21 cellular contexts compared by ENCODE assay signal in the genomic region with DNA sequence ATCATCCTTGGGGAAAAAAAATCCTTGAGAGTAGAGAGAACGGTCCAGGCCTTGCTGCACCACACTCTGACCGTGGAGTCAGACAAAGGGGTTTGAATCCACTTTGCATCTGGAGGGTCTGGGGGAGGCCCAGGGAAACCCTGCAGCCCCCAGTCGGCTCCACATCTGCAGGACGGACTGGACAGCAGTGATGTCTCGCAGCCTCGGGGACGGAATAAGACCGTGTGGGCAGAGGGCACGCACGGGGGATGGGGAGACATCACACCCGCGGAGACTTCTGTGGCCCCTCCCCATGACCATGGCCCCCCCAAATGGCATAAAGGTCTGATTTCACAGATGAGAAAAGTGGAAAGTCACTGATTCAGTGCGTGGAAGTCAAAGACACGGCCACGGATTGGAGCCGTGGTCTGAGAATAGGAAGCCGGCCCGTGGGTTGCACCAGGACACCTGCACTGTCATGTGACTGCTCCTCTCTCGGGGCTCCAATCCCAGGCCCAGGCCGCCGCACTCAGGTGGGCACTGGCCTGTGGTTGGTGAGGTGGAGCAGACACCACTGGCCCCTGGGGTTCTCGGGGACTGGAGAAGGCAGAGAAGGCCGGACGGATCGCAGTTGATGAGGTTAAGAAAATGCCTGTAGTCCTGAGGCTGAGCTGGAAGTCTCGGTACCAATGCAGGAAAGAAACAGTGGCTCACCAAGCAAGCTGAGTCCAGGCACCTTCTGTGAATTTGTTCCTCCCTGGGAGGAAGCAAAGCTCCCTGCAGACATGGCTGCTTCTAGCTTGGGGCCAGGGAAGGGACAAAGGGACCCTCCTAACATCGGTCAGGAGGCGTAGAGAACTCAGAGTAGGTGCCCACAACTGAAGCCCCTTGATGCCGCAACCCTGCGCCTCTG.
DNase-seq lines count a peak whose midpoint lies in the region; ATAC-seq and TF ChIP-seq lines count a peak whose summit lies in the region.
"Had no signal": no experiment of that assay in that cellular context is flagged by ENCODE, and none has a peak within 500 bp of the region (broad histone marks: within the 10 kb centered on the region; RNA-seq: fewer than 3 reads in every experiment).

No MANE protein-coding gene starts in this region.

- H3K27ac ChIP-seq in osteoblast (ENCODE audit: low read depth, low read length) (no peak overlapping the region), ascending aorta (no peak overlapping the region)
- H3K27ac ChIP-seq: SJSA1 had no signal

- H2AFZ ChIP-seq in osteoblast (ENCODE audit: low read length): no peak overlapping the region

- DNase-seq in stimulated activated naive CD8-positive, alpha-beta T cell treated with anti-CD3 and anti-CD28 coated beads, Interleukin-15, Interleukin-2, amounts not matched to agents 100 U/mL and 50 U/mL, for 24 hours: no peak
- DNase-seq in stimulated activated naive CD8-positive, alpha-beta T cell treated with anti-CD3 and anti-CD28 coated beads, Interleukin-15, amount 100 ng/mL, for 72 hours: no peak
- DNase-seq in WTC11 (ENCODE audit: low spot score): no peak
- DNase-seq in osteoblast (ENCODE audit: insufficient read length, low spot score, missing footprints): peak; percentile 67
- no peak for DNase-seq in DMS79 treated with DMSO at 0.1 percent for 48 hours (lab: John Stamatoyannopoulos, UW)
- DNase-seq in ascending aorta (ENCODE audit: low spot score in 2 of 2): no peak
- DNase-seq: C1 segment of cervical spinal cord; Calu3; DMS153; GDM1; KG1; NCI-H1105; NCI-H146; NCI-H2029; NCI-H345; NCI-H524; NCI-H774; NK-92 treated with Interleukin-12 subunit alpha and Interleukin-12 subunit beta, amount 100 ng/mL, for 24 hours had no signal

- intact Hi-C loops in ascending aorta (cut with DNase I): no loop called here

- H3K27me3 Mint-ChIP-seq in stimulated activated naive CD8-positive, alpha-beta T cell treated with anti-CD3 and anti-CD28 coated beads, Interleukin-15, amount 100 ng/mL, for 72 hours: no peaks in the 10 kb centered on the region
- peaks cover 5% of the 10 kb centered on the region; the same call in 1 of the 2 replicates for H3K27me3 Mint-ChIP-seq in WTC11 (ENCODE audit: low read depth)

- H3K4me1 ChIP-seq in osteoblast (ENCODE audit: insufficient read depth, low read length) (peaks cover 17% of the 10 kb centered on the region), ascending aorta (no peaks in the 10 kb centered on the region)

- H3K9me3 ChIP-seq in osteoblast (ENCODE audit: low read depth, low read length) (no peaks in the 10 kb centered on the region), ascending aorta (no peaks in the 10 kb centered on the region)
- H3K9me3 ChIP-seq: SJSA1 had no signal

- H3K27me3 ChIP-seq in osteoblast (ENCODE audit: insufficient read depth, low read length): peaks cover 5% of the 10 kb centered on the region
- H3K27me3 ChIP-seq in ascending aorta: no peaks in the 10 kb centered on the region

- no peaks in the 10 kb centered on the region for H3K9me3 Mint-ChIP-seq in stimulated activated naive CD8-positive, alpha-beta T cell treated with anti-CD3 and anti-CD28 coated beads, Interleukin-15, amount 100 ng/mL, for 72 hours
- peaks cover 10% of the 10 kb centered on the region for H3K9me3 Mint-ChIP-seq in WTC11
- H3K9me3 Mint-ChIP-seq: CD8-positive, alpha-beta T cell had no signal

- H3K4me3 Mint-ChIP-seq in stimulated activated naive CD8-positive, alpha-beta T cell treated with anti-CD3 and anti-CD28 coated beads, Interleukin-15, amount 100 ng/mL, for 72 hours: no peak overlapping the region
- H3K4me3 Mint-ChIP-seq in WTC11: no peak overlapping the region
- H3K4me3 Mint-ChIP-seq: CD8-positive, alpha-beta T cell had no signal

- no peaks in the 10 kb centered on the region for H3K79me2 ChIP-seq in osteoblast (ENCODE audit: insufficient read depth, low read length)

- ATAC-seq in stimulated activated naive CD8-positive, alpha-beta T cell treated with anti-CD3 and anti-CD28 coated beads, Interleukin-15, Interleukin-2, amounts not matched to agents 100 U/mL and 50 U/mL, for 24 hours: peak; percentile 23
- no peak for ATAC-seq in stimulated activated naive CD8-positive, alpha-beta T cell treated with anti-CD3 and anti-CD28 coated beads, Interleukin-15, amount 100 ng/mL, for 72 hours
- ATAC-seq in WTC11: no peak
- no peak for ATAC-seq in GM18868 (IDR thresholded peaks at IDR 0.05; ENCODE audit: unreplicated experiment)
- ATAC-seq: CD8-positive, alpha-beta T cell had no signal

- H3K36me3 ChIP-seq in osteoblast (ENCODE audit: insufficient read depth, low read length) (no peaks in the 10 kb centered on the region), ascending aorta (no peaks in the 10 kb centered on the region)
- H3K36me3 ChIP-seq: SJSA1 had no signal

- CTCF ChIA-PET in WTC11 (lab: Charles Lee): no interaction called here

- H3K36me3 Mint-ChIP-seq in WTC11: peaks cover 9% of the 10 kb centered on the region
- H3K36me3 Mint-ChIP-seq: CD8-positive, alpha-beta T cell had no signal

- no peak overlapping the region for H3K27ac Mint-ChIP-seq in stimulated activated naive CD8-positive, alpha-beta T cell treated with anti-CD3 and anti-CD28 coated beads, Interleukin-15, amount 100 ng/mL, for 72 hours
- no peak overlapping the region for H3K27ac Mint-ChIP-seq in WTC11
- H3K27ac Mint-ChIP-seq: CD8-positive, alpha-beta T cell had no signal

- no peak for TF ChIP-seq CTCF in WTC11 (IDR thresholded peaks at IDR 0.05)
- TF ChIP-seq CTCF in osteoblast (IDR thresholded peaks at IDR 0.05; ENCODE audit: extremely low read depth, low read depth, low read length): no peak
- no peak for TF ChIP-seq CTCF in ascending aorta (IDR thresholded peaks at IDR 0.05)

- no peak overlapping the region for H3K4me3 ChIP-seq in osteoblast (ENCODE audit: insufficient read depth, low read length)
- no peak overlapping the region for H3K4me3 ChIP-seq in ascending aorta
- H3K4me3 ChIP-seq: SJSA1 had no signal

- no peaks in the 10 kb centered on the region for H4K20me1 ChIP-seq in osteoblast (ENCODE audit: insufficient read depth, low read length)

- no peak overlapping the region for H3K4me2 ChIP-seq in osteoblast (ENCODE audit: insufficient read depth, low read length)

- no peaks in the 10 kb centered on the region for H3K4me1 Mint-ChIP-seq in stimulated activated naive CD8-positive, alpha-beta T cell treated with anti-CD3 and anti-CD28 coated beads, Interleukin-15, amount 100 ng/mL, for 72 hours
- 0 out of 2 replicates have a peak, but pooled peaks cover 5% of the 10 kb centered on the region for H3K4me1 Mint-ChIP-seq in WTC11

- POLR2A ChIA-PET in WTC11 (lab: Charles Lee): interaction anchor here (0.6 kb wide), 1 partner anchor 625 kb away, joined by 3 read pairs; no protein-coding TSS in a partner anchor

TF ChIP-seq in WTC11, 78 proteins besides CTCF, POLR2A, EP300 and RAD21:
- TF ChIP-seq, protein P1, sequence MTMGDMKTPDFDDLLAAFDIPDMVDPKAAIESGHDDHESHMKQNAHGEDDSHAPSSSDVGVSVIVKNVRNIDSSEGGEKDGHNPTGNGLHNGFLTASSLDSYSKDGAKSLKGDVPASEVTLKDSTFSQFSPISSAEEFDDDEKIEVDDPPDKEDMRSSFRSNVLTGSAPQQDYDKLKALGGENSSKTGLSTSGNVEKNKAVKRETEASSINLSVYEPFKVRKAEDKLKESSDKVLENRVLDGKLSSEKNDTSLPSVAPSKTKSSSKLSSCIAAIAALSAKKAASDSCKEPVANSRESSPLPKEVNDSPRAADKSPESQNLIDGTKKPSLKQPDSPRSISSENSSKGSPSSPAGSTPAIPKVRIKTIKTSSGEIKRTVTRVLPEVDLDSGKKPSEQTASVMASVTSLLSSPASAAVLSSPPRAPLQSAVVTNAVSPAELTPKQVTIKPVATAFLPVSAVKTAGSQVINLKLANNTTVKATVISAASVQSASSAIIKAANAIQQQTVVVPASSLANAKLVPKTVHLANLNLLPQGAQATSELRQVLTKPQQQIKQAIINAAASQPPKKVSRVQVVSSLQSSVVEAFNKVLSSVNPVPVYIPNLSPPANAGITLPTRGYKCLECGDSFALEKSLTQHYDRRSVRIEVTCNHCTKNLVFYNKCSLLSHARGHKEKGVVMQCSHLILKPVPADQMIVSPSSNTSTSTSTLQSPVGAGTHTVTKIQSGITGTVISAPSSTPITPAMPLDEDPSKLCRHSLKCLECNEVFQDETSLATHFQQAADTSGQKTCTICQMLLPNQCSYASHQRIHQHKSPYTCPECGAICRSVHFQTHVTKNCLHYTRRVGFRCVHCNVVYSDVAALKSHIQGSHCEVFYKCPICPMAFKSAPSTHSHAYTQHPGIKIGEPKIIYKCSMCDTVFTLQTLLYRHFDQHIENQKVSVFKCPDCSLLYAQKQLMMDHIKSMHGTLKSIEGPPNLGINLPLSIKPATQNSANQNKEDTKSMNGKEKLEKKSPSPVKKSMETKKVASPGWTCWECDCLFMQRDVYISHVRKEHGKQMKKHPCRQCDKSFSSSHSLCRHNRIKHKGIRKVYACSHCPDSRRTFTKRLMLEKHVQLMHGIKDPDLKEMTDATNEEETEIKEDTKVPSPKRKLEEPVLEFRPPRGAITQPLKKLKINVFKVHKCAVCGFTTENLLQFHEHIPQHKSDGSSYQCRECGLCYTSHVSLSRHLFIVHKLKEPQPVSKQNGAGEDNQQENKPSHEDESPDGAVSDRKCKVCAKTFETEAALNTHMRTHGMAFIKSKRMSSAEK (CRISPR knock-in tag; IDR thresholded peaks at IDR 0.05; ENCODE audit: borderline replicate concordance): no peak
- TF ChIP-seq, protein P2, sequence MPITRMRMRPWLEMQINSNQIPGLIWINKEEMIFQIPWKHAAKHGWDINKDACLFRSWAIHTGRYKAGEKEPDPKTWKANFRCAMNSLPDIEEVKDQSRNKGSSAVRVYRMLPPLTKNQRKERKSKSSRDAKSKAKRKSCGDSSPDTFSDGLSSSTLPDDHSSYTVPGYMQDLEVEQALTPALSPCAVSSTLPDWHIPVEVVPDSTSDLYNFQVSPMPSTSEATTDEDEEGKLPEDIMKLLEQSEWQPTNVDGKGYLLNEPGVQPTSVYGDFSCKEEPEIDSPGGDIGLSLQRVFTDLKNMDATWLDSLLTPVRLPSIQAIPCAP (CRISPR knock-in tag; IDR thresholded peaks at IDR 0.05): no peak
- TF ChIP-seq NR2C2 (CRISPR knock-in tag; IDR thresholded peaks at IDR 0.05) (no peak), USF2 (CRISPR knock-in tag; IDR thresholded peaks at IDR 0.05) (peak; percentile 32; the same call in 1 of the 2 replicates)
